ENCODE assay signal across 12 cellular contexts in the genomic region with DNA sequence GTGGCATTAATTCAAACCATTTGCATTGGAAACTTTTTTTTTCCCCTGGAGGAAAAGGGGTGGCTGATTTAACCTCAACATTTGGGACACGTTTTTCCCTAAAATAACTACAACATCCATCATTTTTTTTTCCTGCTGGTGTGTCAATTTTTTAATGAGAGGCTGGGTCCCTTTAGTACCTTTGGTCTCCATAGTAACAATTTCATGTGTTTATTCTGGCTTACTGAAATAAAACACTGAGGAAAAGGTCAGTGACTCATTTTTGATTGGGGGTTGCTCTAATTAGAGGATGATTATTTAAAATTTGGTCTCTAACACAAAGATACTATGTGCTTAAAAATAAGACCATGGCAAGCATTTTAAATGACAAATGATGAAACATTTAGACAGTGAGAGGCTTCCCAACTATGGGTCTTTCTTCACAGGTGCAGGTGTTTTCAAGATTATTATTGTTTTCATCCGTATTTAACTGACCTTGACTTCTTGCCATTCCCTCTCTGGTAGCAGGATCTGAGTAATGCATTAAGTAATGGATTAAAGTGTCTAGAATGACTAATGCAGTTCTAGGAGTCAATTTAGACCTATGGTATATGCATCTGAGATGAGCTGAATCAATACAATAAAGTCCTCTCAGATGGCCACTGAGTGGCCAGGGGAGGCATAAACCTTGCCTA.
DNase-seq lines count a peak whose midpoint lies in the region; ATAC-seq and TF ChIP-seq lines count a peak whose summit lies in the region.
"Had no signal": no experiment of that assay in that cellular context is flagged by ENCODE, and none has a peak within 500 bp of the region (broad histone marks: within the 10 kb centered on the region; RNA-seq: fewer than 3 reads in every experiment).

No MANE protein-coding gene starts in this region.

- no peak for ATAC-seq in GM18520 (IDR thresholded peaks at IDR 0.05; ENCODE audit: unreplicated experiment)

- H3K36me3 ChIP-seq in ascending aorta (no peaks in the 10 kb centered on the region), SJCRH30 (no peaks in the 10 kb centered on the region), BE2C (no peaks in the 10 kb centered on the region)

- intact Hi-C loops in ascending aorta (cut with DNase I) = loop anchor here (5.0 kb wide), 2 partner anchors 106 to 294 kb away; no protein-coding TSS in a partner anchor

- DNase-seq in COR-L47 (lab: John Stamatoyannopoulos, UW) (peak; percentile 80), LHCN-M2 (ENCODE audit: low read depth) (peak; percentile 51), ascending aorta (ENCODE audit: low spot score in 2 of 2) (no peak), kidney glomerular epithelial cell (lab: John Stamatoyannopoulos, UW) (peak; percentile 63), SJCRH30 (no peak), germinal center (ENCODE audit: low spot score) (no peak), BE2C (no peak)
- DNase-seq: Calu3; islet precursor cell; NCI-H1436 treated with DMSO at 0.1 percent for 48 hours; stimulated activated CD4-positive, alpha-beta T cell treated with anti-CD3 and anti-CD28 coated beads, Interleukin-4, amount 100 ng/mL, for 24 hours had no signal

- peak overlapping the region; percentile 23 to 30 for H3K27ac ChIP-seq in ascending aorta
- no peak overlapping the region for H3K27ac ChIP-seq in SJCRH30

- H3K27me3 ChIP-seq in ascending aorta (no peaks in the 10 kb centered on the region), SJCRH30 (no peaks in the 10 kb centered on the region), BE2C (no peaks in the 10 kb centered on the region)

- TF ChIP-seq CTCF in ascending aorta (IDR thresholded peaks at IDR 0.05) (no peak), BE2C (IDR thresholded peaks at IDR 0.05; ENCODE audit: low read depth, low read length) (no peak)

- H3K4me1 ChIP-seq in ascending aorta = peaks cover 4 to 31% of the 10 kb centered on the region in 2 donors
- H3K4me1 ChIP-seq in SJCRH30 = no peaks in the 10 kb centered on the region
- H3K4me1 ChIP-seq in BE2C = no peaks in the 10 kb centered on the region

- H3K9me3 ChIP-seq in ascending aorta = no peaks in the 10 kb centered on the region
- H3K9me3 ChIP-seq in SJCRH30 (replicated peaks) = no peaks in the 10 kb centered on the region
- no peaks in the 10 kb centered on the region for H3K9me3 ChIP-seq in BE2C

- H3K4me3 ChIP-seq in ascending aorta (no peak overlapping the region), SJCRH30 (no peak overlapping the region), BE2C (ENCODE audit: low read depth, low read length) (no peak overlapping the region)

Comparison
In these comparisons a context has a peak if more than half of its experiments do, and no peak if none do; other contexts are left out.
1. DNase-seq: peak in COR-L47 (single experiment), LHCN-M2 (single experiment) and kidney glomerular epithelial cell (single experiment); none in ascending aorta (0 of 2), SJCRH30 (0 of 2), germinal center (single experiment) and BE2C (single experiment).